In the genomic region with DNA sequence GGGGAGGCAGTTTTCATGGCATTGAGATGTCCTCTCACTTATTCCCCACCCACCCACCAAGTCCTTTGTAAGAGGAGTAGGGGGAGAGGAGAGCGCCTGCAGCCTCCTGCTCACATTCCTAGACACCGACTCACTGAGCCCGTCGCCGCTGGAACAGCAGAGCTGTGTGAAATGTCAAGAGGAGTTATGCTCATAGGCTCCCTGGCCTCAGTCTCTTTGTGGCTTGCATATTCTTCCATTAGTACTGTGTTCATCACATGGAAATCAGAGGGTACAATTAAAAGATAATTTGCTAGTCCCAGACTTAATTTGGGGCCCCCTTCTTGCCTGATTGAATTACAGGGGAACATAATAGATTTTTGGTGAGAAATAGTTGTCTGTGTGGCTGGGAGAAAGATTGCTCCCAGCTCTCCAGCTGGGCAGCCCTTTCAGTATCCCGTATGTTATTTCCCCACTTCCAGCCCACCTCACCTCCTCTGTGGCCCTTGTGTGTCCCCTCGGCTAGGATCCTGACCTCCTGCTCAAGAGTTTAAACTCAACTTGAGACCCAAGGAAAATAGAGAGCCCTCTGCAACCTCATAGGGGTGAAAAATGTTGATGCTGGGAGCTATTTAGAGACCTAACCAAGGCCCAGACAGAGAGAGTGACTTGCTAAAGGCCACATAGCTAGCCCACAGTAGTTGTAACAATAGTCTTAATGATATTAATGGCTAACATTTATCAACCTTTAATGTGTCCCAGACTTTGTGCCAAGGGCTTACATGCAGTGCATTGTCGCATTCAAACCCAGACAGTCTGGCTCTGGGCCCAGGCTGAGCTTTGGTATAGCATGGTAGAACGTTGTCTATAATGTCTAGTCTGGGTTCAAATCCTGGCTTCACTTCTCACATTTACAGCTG, we compare ENCODE assay signal across 9 cellular contexts. TPM values are rescaled to one million over a fixed set of nuclear protein-coding genes. Genes with fewer than 3 reads are reported as not detected.
A peak's percentile ranks its signal among the peaks of the same experiment; 100 is the strongest.
DNase-seq lines count a peak whose midpoint lies in the region; ATAC-seq and TF ChIP-seq lines count a peak whose summit lies in the region.
"Had no signal": no experiment of that assay in that cellular context is flagged by ENCODE, and none has a peak within 500 bp of the region (broad histone marks: within the 10 kb centered on the region; RNA-seq: fewer than 3 reads in every experiment).

No MANE protein-coding gene starts in this region.

- peaks cover 53% of the 10 kb centered on the region for H3K4me1 ChIP-seq in hepatocyte (ENCODE audit: insufficient read depth)
- H3K4me1 ChIP-seq in suprapubic skin, result peaks cover 25% of the 10 kb centered on the region
- H3K4me1 ChIP-seq in prostate gland (replicated peaks), result peaks cover 6% of the 10 kb centered on the region

- H3K9me3 Mint-ChIP-seq in WTC11 (no peaks in the 10 kb centered on the region), immature natural killer cell (no peaks in the 10 kb centered on the region)

- H3K27me3 ChIP-seq in hepatocyte (no peaks in the 10 kb centered on the region), suprapubic skin (no peaks in the 10 kb centered on the region), prostate gland (replicated peaks; ENCODE audit: insufficient read depth) (no peaks in the 10 kb centered on the region)

- H3K27ac ChIP-seq in hepatocyte, result peak overlapping the region; percentile 77
- peak overlapping the region; percentile 47 for H3K27ac ChIP-seq in suprapubic skin
- no peak overlapping the region for H3K27ac ChIP-seq in prostate gland

- no peak for TF ChIP-seq EP300 in suprapubic skin (IDR thresholded peaks at IDR 0.05)

- POLR2A ChIA-PET in WTC11 (lab: Charles Lee), result no interaction called here

- intact Hi-C loops in prostate gland (cut with DNase I), result no loop called here

- CTCF ChIA-PET in WTC11 (lab: Charles Lee), result interaction anchor here (0.6 to 2.7 kb wide), 8 partner anchors 11 to 208 kb away, joined by 3 to 9 read pairs (median 3); partner anchors contain the start of gene LIMK2

- H3K4me1 Mint-ChIP-seq in WTC11, result peaks cover 35% of the 10 kb centered on the region
- H3K4me1 Mint-ChIP-seq in immature natural killer cell, result peaks cover 14 to 15% of the 10 kb centered on the region in 2 donors

- no peaks in the 10 kb centered on the region for H3K36me3 ChIP-seq in hepatocyte (replicated peaks; ENCODE audit: insufficient read depth, low read depth)
- no peaks in the 10 kb centered on the region for H3K36me3 ChIP-seq in suprapubic skin
- no peaks in the 10 kb centered on the region for H3K36me3 ChIP-seq in prostate gland

- TF ChIP-seq CTCF in WTC11 (IDR thresholded peaks at IDR 0.05) (no peak), hepatocyte (IDR thresholded peaks at IDR 0.05; ENCODE audit: poor library complexity) (no peak), suprapubic skin (IDR thresholded peaks at IDR 0.05) (no peak), prostate gland (IDR thresholded peaks at IDR 0.05) (no peak)

- ATAC-seq in WTC11, result peak; percentile 60
- ATAC-seq in GM21737 (IDR thresholded peaks at IDR 0.05; ENCODE audit: unreplicated experiment), result no peak

- peak overlapping the region; percentile 49 for H3K4me2 ChIP-seq in hepatocyte

- H3K27ac Mint-ChIP-seq in WTC11 (peak overlapping the region; percentile 82), immature natural killer cell (peak overlapping the region in 1 of 6 donors; percentile 12)

- no peak overlapping the region for H2AFZ ChIP-seq in hepatocyte

- H4K20me1 ChIP-seq in hepatocyte (ENCODE audit: insufficient read depth, poor library complexity, severe bottlenecking), result no peaks in the 10 kb centered on the region

- no peak for TF ChIP-seq POLR2A in suprapubic skin (IDR thresholded peaks at IDR 0.05)
- TF ChIP-seq POLR2A in prostate gland (IDR thresholded peaks at IDR 0.05), result no peak

- no peaks in the 10 kb centered on the region for H3K9me2 ChIP-seq in hepatocyte (replicated peaks; ENCODE audit: insufficient read depth)

- H3K4me3 ChIP-seq in hepatocyte, result no peak overlapping the region
- no peak overlapping the region for H3K4me3 ChIP-seq in suprapubic skin
- H3K4me3 ChIP-seq in prostate gland, result no peak overlapping the region

- H3K27me3 Mint-ChIP-seq in WTC11 (ENCODE audit: low read depth) (no peaks in the 10 kb centered on the region), immature natural killer cell (ENCODE audit: low read depth in 3 of 3) (no peaks in the 10 kb centered on the region)

- no peaks in the 10 kb centered on the region for H3K9me3 ChIP-seq in hepatocyte (ENCODE audit: low read depth)
- H3K9me3 ChIP-seq in suprapubic skin, result no peaks in the 10 kb centered on the region
- H3K9me3 ChIP-seq in prostate gland, result no peaks in the 10 kb centered on the region

- peaks cover 4% of the 10 kb centered on the region for H3K36me3 Mint-ChIP-seq in WTC11
- peaks cover 0 to 7% (median 3%) of the 10 kb centered on the region in 3 donors for H3K36me3 Mint-ChIP-seq in immature natural killer cell

- DNase-seq in HCEC 1CT, result peak; percentile 70
- peak; percentile 54 for DNase-seq in WTC11 (ENCODE audit: low spot score)
- peak; percentile 63 for DNase-seq in hepatocyte (ENCODE audit: low spot score)
- no peak for DNase-seq in suprapubic skin (ENCODE audit: low spot score in 2 of 2)
- DNase-seq in inferior parietal cortex (ENCODE audit: extremely low spot score), result no peak
- DNase-seq in prostate gland (ENCODE audit: low spot score), result no peak
- no peak for DNase-seq in immature natural killer cell
- DNase-seq: stimulated activated CD4-positive, alpha-beta T cell treated with anti-CD3 and anti-CD28 coated beads, Interleukin-4, amount 100 ng/mL, for 24 hours had no signal

- WGBS in hepatocyte (ENCODE audit: low lambda C conversion rate, missing lambda C conversion rate), result 35% methylated on average over 9 of the region's 9 CpGs
- 61% methylated on average over 9 of the region's 9 CpGs for WGBS in suprapubic skin
- 52% methylated on average over 9 of the region's 9 CpGs for WGBS in prostate gland

- H3K4me3 Mint-ChIP-seq in WTC11 (no peak overlapping the region), immature natural killer cell (no peak overlapping the region)

- peaks cover 23% of the 10 kb centered on the region for H3K79me2 ChIP-seq in hepatocyte

TF ChIP-seq in WTC11, 78 proteins besides CTCF, POLR2A, EP300 and RAD21 (continues in another document):
- TF ChIP-seq NR2C2 (CRISPR knock-in tag; IDR thresholded peaks at IDR 0.05) (no peak), E2F5 (CRISPR knock-in tag; IDR thresholded peaks at IDR 0.05) (no peak), CREB1 (CRISPR knock-in tag; IDR thresholded peaks at IDR 0.05) (no peak), NR3C1 (CRISPR knock-in tag; conservative IDR thresholded peaks at IDR 0.05; ENCODE audit: low read depth) (no peak), ZSCAN18 (CRISPR knock-in tag; IDR thresholded peaks at IDR 0.05) (no peak), ZNF121 (CRISPR knock-in tag; IDR thresholded peaks at IDR 0.05) (no peak), TEAD4 (CRISPR knock-in tag; IDR thresholded peaks at IDR 0.05) (no peak), SP1 (CRISPR knock-in tag; conservative IDR thresholded peaks at IDR 0.05) (no peak), MAX (CRISPR knock-in tag; IDR thresholded peaks at IDR 0.05) (no peak), ESRRA (CRISPR knock-in tag; IDR thresholded peaks at IDR 0.05; ENCODE audit: borderline replicate concordance) (no peak), ETV6 (CRISPR knock-in tag; IDR thresholded peaks at IDR 0.05) (no peak)
- TF ChIP-seq, protein P1, sequence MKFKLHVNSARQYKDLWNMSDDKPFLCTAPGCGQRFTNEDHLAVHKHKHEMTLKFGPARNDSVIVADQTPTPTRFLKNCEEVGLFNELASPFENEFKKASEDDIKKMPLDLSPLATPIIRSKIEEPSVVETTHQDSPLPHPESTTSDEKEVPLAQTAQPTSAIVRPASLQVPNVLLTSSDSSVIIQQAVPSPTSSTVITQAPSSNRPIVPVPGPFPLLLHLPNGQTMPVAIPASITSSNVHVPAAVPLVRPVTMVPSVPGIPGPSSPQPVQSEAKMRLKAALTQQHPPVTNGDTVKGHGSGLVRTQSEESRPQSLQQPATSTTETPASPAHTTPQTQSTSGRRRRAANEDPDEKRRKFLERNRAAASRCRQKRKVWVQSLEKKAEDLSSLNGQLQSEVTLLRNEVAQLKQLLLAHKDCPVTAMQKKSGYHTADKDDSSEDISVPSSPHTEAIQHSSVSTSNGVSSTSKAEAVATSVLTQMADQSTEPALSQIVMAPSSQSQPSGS (CRISPR knock-in tag; IDR thresholded peaks at IDR 0.05; ENCODE audit: borderline replicate concordance, low read depth), result no peak

RNA-seq across cellular contexts. Expression of gene LIMK2, which starts 32.2 kb away (rescaled TPM):
- total RNA-seq in WTC11 (2021) (33.1 to 42.8 TPM (median 33.6 TPM) in 3 replicates), hepatocyte (33.0 and 45.9 TPM in 2 replicates), suprapubic skin (100 to 1,000 TPM; 103 to 229 (median 188) TPM), prostate gland (100 to 1,000 TPM in 1 of 2 donors, 10 to 100 TPM in 1; 92.1 to 128 TPM)
- polyA plus RNA-seq in hepatocyte (49.9 and 52.6 TPM in 2 replicates), immature natural killer cell (10 to 100 TPM in 1 of 3 donors, 1 to 10 TPM in 2; 4.0 to 12.9 (median 6.2) TPM)

RNA-seq across cellular contexts. Expression of gene PIK3IP1, which starts 48.0 kb away (rescaled TPM):
- total RNA-seq in WTC11 (2021), result 1.6 to 2.1 TPM (median 2.0 TPM) in 3 replicates
- total RNA-seq in hepatocyte, result 17.9 and 22.2 TPM in 2 replicates
- polyA plus RNA-seq in hepatocyte, result 19.5 and 22.4 TPM in 2 replicates
- 100 to 1,000 TPM in 1 of 4 donors, 10 to 100 TPM in 3; 40.7 to 126 (median 64.4) TPM for total RNA-seq in suprapubic skin
- 100 to 1,000 TPM in 1 of 2 donors, 10 to 100 TPM in 1; 25.6 to 124 TPM for total RNA-seq in prostate gland
- 100 to 1,000 TPM in 1 of 3 donors, 10 to 100 TPM in 2; 88.2 to 136 (median 98.1) TPM for polyA plus RNA-seq in immature natural killer cell

Comparison
In these comparisons a context has a peak if more than half of its experiments do, and no peak if none do; other contexts are left out.
1. DNase-seq: peak in HCEC 1CT (single experiment), WTC11 (single experiment) and hepatocyte (single experiment); none in suprapubic skin (0 of 2), inferior parietal cortex (single experiment), prostate gland (single experiment) and immature natural killer cell (0 of 3).
2. H3K27ac ChIP-seq: peak in hepatocyte (single experiment) and suprapubic skin (single experiment); none in prostate gland (0 of 2).